Comparison of ENCODE assay signal across 27 cellular contexts in the genomic region with DNA sequence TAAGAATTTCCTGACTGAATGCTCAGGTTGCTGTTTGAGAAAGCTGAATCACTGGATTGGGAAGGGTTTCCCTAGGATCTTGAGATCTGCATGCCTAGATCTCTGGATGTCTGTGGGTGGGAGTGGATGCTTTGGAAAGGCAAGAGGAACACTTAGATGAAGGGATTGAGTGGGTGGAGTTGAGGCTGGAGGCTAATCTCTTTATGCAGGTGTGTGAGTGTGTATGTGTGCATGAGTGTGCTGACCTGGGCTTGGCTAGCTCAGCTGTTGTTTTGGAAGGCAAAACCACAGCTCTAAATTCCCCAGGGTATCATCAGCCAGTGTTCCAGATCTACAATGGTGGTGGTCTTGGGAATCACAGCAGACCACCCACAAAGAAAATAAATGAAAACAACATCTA.
A peak's percentile ranks its signal among the peaks of the same experiment; 100 is the strongest.
DNase-seq lines count a peak whose midpoint lies in the region; ATAC-seq and TF ChIP-seq lines count a peak whose summit lies in the region.
"Had no signal": no experiment of that assay in that cellular context is flagged by ENCODE, and none has a peak within 500 bp of the region (broad histone marks: within the 10 kb centered on the region; RNA-seq: fewer than 3 reads in every experiment).

No MANE protein-coding gene starts in this region.

- peaks cover 50% of the 10 kb centered on the region for H3K4me1 Mint-ChIP-seq in chondrocyte (ENCODE audit: low read depth)
- H3K4me1 Mint-ChIP-seq: activated naive CD8-positive, alpha-beta T cell treated with anti-CD3 and anti-CD28 coated beads for 36 hours; IgD-negative memory B cell; T-cell had no signal

- DNase-seq in LHCN-M2 (ENCODE audit: low read depth) (peak; percentile 20), chondrocyte (ENCODE audit: low spot score) (no peak), kidney glomerular epithelial cell (lab: John Stamatoyannopoulos, UW) (peak; percentile 15), sciatic nerve (ENCODE audit: low spot score) (no peak), NCI-H1417 (lab: John Stamatoyannopoulos, UW) (no peak), body of pancreas (no peak), mucosa of gallbladder (ENCODE audit: low spot score) (no peak)
- DNase-seq in stimulated activated CD4-positive, alpha-beta T cell treated with anti-CD3 and anti-CD28 coated beads, Interleukin-2, amount 100 ng/mL, for 48 hours, result no peak
- DNase-seq: activated CD4-positive, alpha-beta T cell treated with anti-CD3 and anti-CD28 coated beads for 48 hours; activated effector memory CD4-positive, alpha-beta T cell treated with anti-CD3 and anti-CD28 coated beads, Interleukin-2, amount 50 U/mL, for 16 hours; activated naive CD8-positive, alpha-beta T cell treated with anti-CD3 and anti-CD28 coated beads for 36 hours; activated T-cell treated with anti-CD3 and anti-CD28 coated beads, Interleukin-2, amount 50 U/mL, for 1 hour; AML-193; CD4-positive, alpha-beta T cell; HFFc6; hippocampal formation; left ventricle myocardium inferior; naive thymus-derived CD4-positive, alpha-beta T cell; NCI-H446 treated with DMSO at 0.1 percent for 48 hours; NCI-H774; retina; SIG-M5; stomach; T-cell; transverse colon; WERI-Rb-1 had no signal

- H3K9me3 ChIP-seq in body of pancreas, result no peaks in the 10 kb centered on the region
- H3K9me3 ChIP-seq: left ventricle myocardium inferior, stomach, transverse colon had no signal

- no peaks in the 10 kb centered on the region for H3K4me1 ChIP-seq in body of pancreas
- H3K4me1 ChIP-seq: left ventricle myocardium inferior, stomach had no signal

- TF ChIP-seq CTCF in chondrocyte (IDR thresholded peaks at IDR 0.05) (no peak), body of pancreas (IDR thresholded peaks at IDR 0.05) (no peak)

- H3K4me3 Mint-ChIP-seq in chondrocyte (ENCODE audit: unreplicated experiment), result no peak overlapping the region
- H3K4me3 Mint-ChIP-seq: activated naive CD8-positive, alpha-beta T cell treated with anti-CD3 and anti-CD28 coated beads for 36 hours; CD4-positive, alpha-beta T cell; HFFc6; IgD-negative memory B cell; naive thymus-derived CD4-positive, alpha-beta T cell; T-cell had no signal

- no peaks in the 10 kb centered on the region for H3K27me3 ChIP-seq in body of pancreas
- H3K27me3 ChIP-seq: stomach, transverse colon had no signal

- no peak for TF ChIP-seq POLR2A in body of pancreas (IDR thresholded peaks at IDR 0.05)

- peak; percentile 84 for ATAC-seq in sciatic nerve
- no peak for ATAC-seq in body of pancreas
- ATAC-seq: naive thymus-derived CD4-positive, alpha-beta T cell; T-cell had no signal

- no peak overlapping the region for H3K27ac ChIP-seq in body of pancreas
- H3K27ac ChIP-seq: left ventricle myocardium inferior, stomach, transverse colon, WERI-Rb-1 had no signal

- no peaks in the 10 kb centered on the region for H3K27me3 Mint-ChIP-seq in chondrocyte (ENCODE audit: low read depth)
- H3K27me3 Mint-ChIP-seq: CD4-positive, alpha-beta T cell; IgD-negative memory B cell; naive thymus-derived CD4-positive, alpha-beta T cell had no signal

- H3K4me3 ChIP-seq in body of pancreas, result no peak overlapping the region
- H3K4me3 ChIP-seq: left ventricle myocardium inferior, stomach, transverse colon had no signal

- no peaks in the 10 kb centered on the region for H3K9me3 Mint-ChIP-seq in chondrocyte (ENCODE audit: low read depth)
- H3K9me3 Mint-ChIP-seq: activated naive CD8-positive, alpha-beta T cell treated with anti-CD3 and anti-CD28 coated beads for 36 hours; CD4-positive, alpha-beta T cell; HFFc6; naive thymus-derived CD4-positive, alpha-beta T cell; T-cell had no signal

- intact Hi-C loops in sciatic nerve (cut with DNase I), result no loop called here
- intact Hi-C loops in body of pancreas (cut with DNase I), result no loop called here

- H3K36me3 ChIP-seq in body of pancreas (replicated peaks in 1 of 2; ENCODE audit: insufficient read depth in 1 of 2, low read depth in 2 of 2), result no peaks in the 10 kb centered on the region
- H3K36me3 ChIP-seq: left ventricle myocardium inferior, stomach, transverse colon, WERI-Rb-1 had no signal

- H3K36me3 Mint-ChIP-seq in chondrocyte (ENCODE audit: low read depth), result no peaks in the 10 kb centered on the region
- H3K36me3 Mint-ChIP-seq: activated naive CD8-positive, alpha-beta T cell treated with anti-CD3 and anti-CD28 coated beads for 36 hours; IgD-negative memory B cell; naive thymus-derived CD4-positive, alpha-beta T cell; T-cell had no signal

- H3K27ac Mint-ChIP-seq in chondrocyte (ENCODE audit: unreplicated experiment), result peak overlapping the region; percentile 3
- H3K27ac Mint-ChIP-seq: activated naive CD8-positive, alpha-beta T cell treated with anti-CD3 and anti-CD28 coated beads for 36 hours; CD4-positive, alpha-beta T cell; HFFc6; IgD-negative memory B cell; naive thymus-derived CD4-positive, alpha-beta T cell; T-cell had no signal

Comparison
In these comparisons a context has a peak if more than half of its experiments do, and no peak if none do; other contexts are left out.
1. DNase-seq: peak in LHCN-M2 (single experiment) and kidney glomerular epithelial cell (single experiment); none in chondrocyte (single experiment), sciatic nerve (single experiment), NCI-H1417 (0 of 3), body of pancreas (0 of 4), mucosa of gallbladder (single experiment) and stimulated activated CD4-positive, alpha-beta T cell treated with anti-CD3 and anti-CD28 coated beads, Interleukin-2, amount 100 ng/mL, for 48 hours (0 of 2).